In the genomic region with DNA sequence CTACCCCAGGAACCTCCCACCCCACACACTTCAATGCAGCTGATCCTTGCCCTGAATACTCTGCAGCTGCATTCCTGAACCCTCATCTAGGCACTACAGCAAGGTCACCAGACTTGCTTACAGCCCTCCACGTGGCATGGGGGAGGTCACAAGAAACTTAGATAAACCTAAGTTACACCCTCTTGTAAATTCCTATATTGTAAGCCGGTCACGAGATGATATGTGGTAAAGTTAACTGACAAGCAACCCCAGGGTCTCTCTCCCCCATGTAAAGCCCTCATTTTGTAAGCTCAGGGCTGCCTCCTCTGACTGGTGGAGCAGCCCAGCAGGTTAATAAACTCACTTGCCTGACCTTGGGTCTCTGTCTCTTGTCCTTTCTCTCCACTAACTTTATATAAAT, we compare ENCODE assay signal across 14 cellular contexts.
DNase-seq lines count a peak whose midpoint lies in the region; ATAC-seq, FAIRE-seq and TF ChIP-seq lines count a peak whose summit lies in the region.
"Had no signal": no experiment of that assay in that cellular context is flagged by ENCODE, and none has a peak within 500 bp of the region (broad histone marks: within the 10 kb centered on the region; RNA-seq: fewer than 3 reads in every experiment).

No MANE protein-coding gene starts in this region.

- no peak for TF ChIP-seq CTCF in omental fat pad (IDR thresholded peaks at IDR 0.05)

- FAIRE-seq in GM12892 (lab: Jason Lieb, UNC): no peak

- DNase-seq in RPMI8226 (peak; percentile 7), iPS-NIHi7 (ENCODE audit: extremely low spot score) (no peak), GM12892 (ENCODE audit: insufficient read length) (no peak), omental fat pad (ENCODE audit: low spot score) (no peak), C1 segment of cervical spinal cord (lab: John Stamatoyannopoulos, UW) (no peak)
- DNase-seq: ACHN; activated CD8-positive, alpha-beta memory T cell treated with anti-CD3 and anti-CD28 coated beads, Interleukin-2, amount 50 U/mL, for 48 hours; activated naive CD8-positive, alpha-beta T cell treated with anti-CD3 and anti-CD28 coated beads for 36 hours; left cardiac atrium; SK-N-SH; tibial artery had no signal

- ATAC-seq in GM18498 (IDR thresholded peaks at IDR 0.05; ENCODE audit: unreplicated experiment) (peak; percentile 62), GM21526 (IDR thresholded peaks at IDR 0.05; ENCODE audit: low FRiP score, unreplicated experiment) (peak; percentile 40), HG03045 (IDR thresholded peaks at IDR 0.05; ENCODE audit: unreplicated experiment) (peak; percentile 39), omental fat pad (ENCODE audit: low FRiP score) (no peak)
- ATAC-seq: left cardiac atrium had no signal

- TF ChIP-seq POLR2A in GM12892 (IDR thresholded peaks at IDR 0.05; ENCODE audit: low read depth, low read length): no peak
